8 cellular contexts compared by ENCODE assay signal in the genomic region with DNA sequence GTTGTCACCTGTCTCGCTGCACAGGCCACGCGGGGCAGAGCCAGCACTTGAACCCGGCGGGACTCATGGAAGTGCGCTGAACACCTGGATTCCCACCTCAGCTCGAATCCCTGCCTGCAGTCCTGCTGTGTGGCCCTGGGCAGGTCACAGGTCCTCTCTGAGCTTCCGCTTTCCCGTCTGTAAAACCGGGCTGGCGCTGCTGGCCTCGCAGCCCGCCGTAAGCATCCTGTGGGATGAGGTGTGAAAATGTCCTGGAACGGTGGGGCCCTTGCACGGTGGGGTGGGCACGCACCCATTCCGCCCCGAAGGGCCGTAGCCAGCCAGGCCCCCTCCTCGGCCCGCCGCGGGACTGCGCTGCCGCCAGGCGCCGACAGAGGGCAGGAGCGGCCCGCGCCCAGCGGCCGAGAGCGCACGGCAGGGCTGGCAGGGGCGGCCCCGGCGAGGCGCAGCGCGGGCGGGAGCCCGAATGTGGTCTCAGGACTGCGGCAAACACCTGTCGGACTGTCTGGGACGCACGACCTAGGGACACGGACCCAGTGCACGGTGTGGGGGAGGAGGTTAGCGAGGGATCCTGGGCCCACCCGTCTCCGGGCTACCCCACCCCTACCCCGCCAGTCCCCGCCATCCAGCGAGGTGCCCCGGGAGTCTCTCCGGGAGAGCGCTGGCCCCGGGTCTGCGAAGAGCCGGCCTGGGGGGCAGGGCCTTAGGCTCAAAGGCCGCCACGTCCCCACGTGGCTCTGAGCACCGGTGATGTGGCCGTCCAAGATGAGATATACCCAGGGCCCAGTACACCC. TPM values are rescaled to one million over a fixed set of nuclear protein-coding genes. Genes with fewer than 3 reads are reported as not detected.
DNase-seq lines count a peak whose midpoint lies in the region; ATAC-seq, FAIRE-seq and TF ChIP-seq lines count a peak whose summit lies in the region.

No MANE protein-coding gene starts in this region.

- H3K9me3 ChIP-seq in A549 (no peaks in the 10 kb centered on the region), adipocyte (ENCODE audit: control insufficient read depth, low read length) (no peaks in the 10 kb centered on the region)

- peak overlapping the region; percentile 82 for H3K4me2 ChIP-seq in A549

- no peaks in the 10 kb centered on the region for H3K36me3 ChIP-seq in adipocyte (ENCODE audit: control insufficient read depth, insufficient read depth, low read length, severe bottlenecking)

- peak overlapping the region; percentile 54 to 83; a peak in 5 of 6 replicates for H3K27ac ChIP-seq in A549

- peak; percentile 17 to 61 for DNase-seq in A549 (ENCODE audit: low read depth in 1 of 2, low spot score in 1 of 2)
- DNase-seq in SKM-1 treated with dmso at 0.1 percent for 144 hours (lab: John Stamatoyannopoulos, UW; ENCODE audit: unreplicated experiment): peak; percentile 24
- peak; percentile 80 for DNase-seq in adipocyte (ENCODE audit: low read depth)
- peak; percentile 87 for DNase-seq in hepatic stellate cell (ENCODE audit: low spot score)
- peak; percentile 21 to 31 for DNase-seq in stimulated activated CD4-positive, alpha-beta T cell treated with anti-CD3 and anti-CD28 coated beads, Interleukin-12 subunit alpha, Interleukin-12 subunit beta, amount 100 ng/mL, for 24 hours (ENCODE audit: low read depth in 2 of 2)
- DNase-seq in GOT3 (lab: John Stamatoyannopoulos, UW): no peak

- no peak overlapping the region for H3K9ac ChIP-seq in adipocyte (ENCODE audit: low read length)

- WGBS in A549 (ENCODE audit: missing lambda C conversion rate): 17% methylated on average over 6 of the region's 66 CpGs

- 0 out of 3 replicates have a peak, but pooled peaks cover 3% of the 10 kb centered on the region for H3K4me1 ChIP-seq in A549
- peaks cover 10% of the 10 kb centered on the region for H3K4me1 ChIP-seq in adipocyte (ENCODE audit: control insufficient read depth, insufficient read depth, low read length)

- peak; percentile 54 to 88 for TF ChIP-seq RAD21 in A549 (conservative IDR thresholded peaks at IDR 0.05 in 1 of 2, IDR thresholded peaks at IDR 0.05 in 1 of 2)

- POLR2A ChIA-PET in A549 (lab: Yijun Ruan, JAX): no interaction called here

- peaks cover 37% of the 10 kb centered on the region for H3K27me3 ChIP-seq in adipocyte (replicated peaks; ENCODE audit: control insufficient read depth, insufficient read depth, low read length)

- no peak for FAIRE-seq in A549 (lab: Jason Lieb, UNC)

- TF ChIP-seq CTCF in A549 (IDR thresholded peaks at IDR 0.05): peak; percentile 79

- peak overlapping the region; percentile 30; the same call in 2 of the 3 replicates for H3K4me3 ChIP-seq in A549
- H3K4me3 ChIP-seq in adipocyte (ENCODE audit: low read length): no peak overlapping the region

- ATAC-seq in A549: peak; percentile 84 to 92
- peak; percentile 85 for ATAC-seq in GM18498 (IDR thresholded peaks at IDR 0.05; ENCODE audit: unreplicated experiment)
- ATAC-seq in HG03354 (IDR thresholded peaks at IDR 0.05; ENCODE audit: poor library complexity, severe bottlenecking, unreplicated experiment): peak; percentile 83

- CTCF ChIA-PET in A549 (lab: Yijun Ruan, JAX): interaction anchor here (0.6 to 4.8 kb wide), 38 partner anchors 8 to 303 kb away, joined by 3 to 57 read pairs (median 4); no protein-coding TSS in a partner anchor

- TF ChIP-seq POLR2A in A549 (IDR thresholded peaks at IDR 0.05; ENCODE audit: low read length): no peak

- TF ChIP-seq EP300 in A549 (IDR thresholded peaks at IDR 0.05): no peak

TF ChIP-seq in A549, 52 proteins besides CTCF, POLR2A, EP300 and RAD21:
- TF ChIP-seq ZFP36 (IDR thresholded peaks at IDR 0.05; ENCODE audit: borderline replicate concordance, partially characterized antibody): peak; percentile 65
- no peak for TF ChIP-seq ZNF302 (CRISPR knock-in tag; IDR thresholded peaks at IDR 0.05)
- no peak for TF ChIP-seq HOXB13 (CRISPR knock-in tag; IDR thresholded peaks at IDR 0.05; ENCODE audit: low read depth)
- TF ChIP-seq, protein P1, sequence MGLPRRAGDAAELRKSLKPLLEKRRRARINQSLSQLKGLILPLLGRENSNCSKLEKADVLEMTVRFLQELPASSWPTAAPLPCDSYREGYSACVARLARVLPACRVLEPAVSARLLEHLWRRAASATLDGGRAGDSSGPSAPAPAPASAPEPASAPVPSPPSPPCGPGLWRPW (IDR thresholded peaks at IDR 0.05): no peak
- peak; percentile 86 for TF ChIP-seq SMC3 (IDR thresholded peaks at IDR 0.05)
- no peak for TF ChIP-seq ZSCAN20 (CRISPR knock-in tag; IDR thresholded peaks at IDR 0.05)

RNA-seq across cellular contexts. Expression of a gene that starts 40.4 kb away (rescaled TPM):
- polyA plus RNA-seq in A549 (2011; rRNA removed) (not detected in 2 replicates), A549 (2017; fragmentation: RNase III; extraction: RNeasy Plus Mini Kit Qiagen cat#74134 plus additional on column Dnase treatment) (not detected in 3 replicates)
- polyA plus RNA-seq in A549 (2012; cell fraction: cytosol; rRNA removed): not detected in 2 replicates
- not detected in 2 replicates for polyA plus RNA-seq in A549 (2012; cell fraction: nucleus; rRNA removed)
- not detected in 2 replicates for polyA minus RNA-seq in A549 (2011; rRNA and poly(A)+ RNA removed)
